ENCODE assay signal across 20 cellular contexts in genomic region chr13:37085656-37086055, GRCh38. TPM values are rescaled to one million over a fixed set of nuclear protein-coding genes. Genes with fewer than 3 reads are reported as not detected.
DNase-seq lines count a peak whose midpoint lies in the region; ATAC-seq and TF ChIP-seq lines count a peak whose summit lies in the region.
"Had no signal": no experiment of that assay in that cellular context is flagged by ENCODE, and none has a peak within 500 bp of the region (broad histone marks: within the 10 kb centered on the region; RNA-seq: fewer than 3 reads in every experiment).

No MANE protein-coding gene starts in this region.

- H3K4ac ChIP-seq in mesenchymal stem cell (ENCODE audit: low read depth in 1 of 2, low read length in 2 of 2): no peak overlapping the region

- no CpG with 5 or more reads among the region's 1 CpG for WGBS in mesenchymal stem cell

- no peak overlapping the region for H3K27ac ChIP-seq in mesenchymal stem cell (ENCODE audit: low read length, poor library complexity, severe bottlenecking)
- H3K27ac ChIP-seq in naive thymus-derived CD4-positive, alpha-beta T cell (ENCODE audit: low read depth, low read length): no peak overlapping the region
- H3K27ac ChIP-seq: C4-2B had no signal

- H3K4me2 ChIP-seq in mesenchymal stem cell (ENCODE audit: low read length, poor library complexity, severe bottlenecking): no peak overlapping the region

- ATAC-seq in activated CD8-positive, alpha-beta memory T cell treated with anti-CD3 and anti-CD28 coated beads, Interleukin-2, amount 10 ng/mL, durations not matched to agents 7 days and 5 days: no peak
- no peak for ATAC-seq in HG02798 (IDR thresholded peaks at IDR 0.05; ENCODE audit: poor library complexity, unreplicated experiment)
- ATAC-seq in naive thymus-derived CD4-positive, alpha-beta T cell: no peak
- ATAC-seq: K562 had no signal

- H2AFZ ChIP-seq in mesenchymal stem cell (ENCODE audit: low read depth, low read length): no peak overlapping the region

- H3K4me1 Mint-ChIP-seq in activated CD8-positive, alpha-beta memory T cell treated with anti-CD3 and anti-CD28 coated beads, Interleukin-2, amount 10 ng/mL, durations not matched to agents 7 days and 5 days: no peaks in the 10 kb centered on the region
- no peaks in the 10 kb centered on the region for H3K4me1 Mint-ChIP-seq in naive thymus-derived CD4-positive, alpha-beta T cell

- H3K27me3 ChIP-seq in adipocyte (replicated peaks; ENCODE audit: control insufficient read depth, insufficient read depth, low read length): no peaks in the 10 kb centered on the region
- peaks cover 0 to 6% of the 10 kb centered on the region in 2 experiments for H3K27me3 ChIP-seq in mesenchymal stem cell (ENCODE audit: control insufficient read depth in 1 of 2, insufficient read depth in 1 of 2, low read length in 2 of 2)
- H3K27me3 ChIP-seq in naive thymus-derived CD4-positive, alpha-beta T cell (ENCODE audit: control insufficient read depth in 2 of 2, insufficient read depth in 2 of 2, low read length in 2 of 2): no peaks in the 10 kb centered on the region

- no peaks in the 10 kb centered on the region for H3K36me3 Mint-ChIP-seq in activated CD8-positive, alpha-beta memory T cell treated with anti-CD3 and anti-CD28 coated beads, Interleukin-2, amount 10 ng/mL, durations not matched to agents 7 days and 5 days
- no peaks in the 10 kb centered on the region for H3K36me3 Mint-ChIP-seq in naive thymus-derived CD4-positive, alpha-beta T cell

- no peak overlapping the region for H2AK5ac ChIP-seq in mesenchymal stem cell (ENCODE audit: low read length, severe bottlenecking)

- H2BK5ac ChIP-seq in mesenchymal stem cell (ENCODE audit: low read depth, low read length, poor library complexity, severe bottlenecking): no peak overlapping the region

- H3K36me3 ChIP-seq in adipocyte (ENCODE audit: control insufficient read depth, insufficient read depth, low read length, severe bottlenecking) (no peaks in the 10 kb centered on the region), mesenchymal stem cell (ENCODE audit: control insufficient read depth in 1 of 2, insufficient read depth in 2 of 2, low read depth in 1 of 2, low read length in 2 of 2) (no peaks in the 10 kb centered on the region)
- H3K36me3 ChIP-seq in naive thymus-derived CD4-positive, alpha-beta T cell (ENCODE audit: control insufficient read depth in 2 of 3, insufficient read depth in 3 of 3, low read length in 3 of 3): no peaks in the 10 kb centered on the region
- H3K36me3 ChIP-seq: HAP-1 had no signal

- H3K23ac ChIP-seq in mesenchymal stem cell (ENCODE audit: low read length in 2 of 2): no peak overlapping the region

- CTCF ChIA-PET in activated CD8-positive, alpha-beta memory T cell treated with anti-CD3 and anti-CD28 coated beads, Interleukin-2, amount 10 ng/mL, durations not matched to agents 7 days and 5 days (lab: Charles Lee): interaction anchor here (0.7 kb wide), 1 partner anchor 1627 kb away, joined by 3 read pairs; no protein-coding TSS in a partner anchor
- CTCF ChIA-PET in naive thymus-derived CD4-positive, alpha-beta T cell (lab: Charles Lee): interaction anchor here (0.9 kb wide), 1 partner anchor 1969 kb away, joined by 4 read pairs; no protein-coding TSS in a partner anchor

- intact Hi-C loops in naive thymus-derived CD4-positive, alpha-beta T cell (cut with micrococcal nuclease): no loop called here

- no peaks in the 10 kb centered on the region for H3K79me1 ChIP-seq in mesenchymal stem cell (replicated peaks; ENCODE audit: low read length, poor library complexity, severe bottlenecking)

- TF ChIP-seq CTCF in fibroblast of mammary gland (conservative IDR thresholded peaks at IDR 0.05; ENCODE audit: control insufficient read depth, insufficient read depth, low read depth, low read length): no peak

- no peak overlapping the region for H2BK12ac ChIP-seq in mesenchymal stem cell (ENCODE audit: low read length in 2 of 2)

- no peak overlapping the region for H2BK15ac ChIP-seq in mesenchymal stem cell (ENCODE audit: low read depth, poor library complexity, severe bottlenecking)

- H3K18ac ChIP-seq in mesenchymal stem cell (ENCODE audit: low read depth in 1 of 2, low read length in 2 of 2): no peak overlapping the region

- no peak overlapping the region for H3K4me3 Mint-ChIP-seq in activated CD8-positive, alpha-beta memory T cell treated with anti-CD3 and anti-CD28 coated beads, Interleukin-2, amount 10 ng/mL, durations not matched to agents 7 days and 5 days
- no peak overlapping the region for H3K4me3 Mint-ChIP-seq in naive thymus-derived CD4-positive, alpha-beta T cell
- H3K4me3 Mint-ChIP-seq: CD4-positive, alpha-beta T cell had no signal

- POLR2A ChIA-PET in naive thymus-derived CD4-positive, alpha-beta T cell (lab: Charles Lee): no interaction called here

- H3K4me1 ChIP-seq in adipocyte (ENCODE audit: control insufficient read depth, insufficient read depth, low read length) (peaks cover 12% of the 10 kb centered on the region), mesenchymal stem cell (ENCODE audit: control insufficient read depth, insufficient read depth, low read depth, low read length) (no peaks in the 10 kb centered on the region)
- H3K4me1 ChIP-seq in naive thymus-derived CD4-positive, alpha-beta T cell (ENCODE audit: control insufficient read depth in 2 of 2, insufficient read depth in 2 of 2, low read length in 2 of 2): no peaks in the 10 kb centered on the region
- H3K4me1 ChIP-seq: Caco-2, HAP-1 had no signal

- no peak overlapping the region for H4K91ac ChIP-seq in mesenchymal stem cell (ENCODE audit: low read length)

- H2BK120ac ChIP-seq in mesenchymal stem cell (ENCODE audit: low read depth, low read length): no peak overlapping the region

- no peak overlapping the region for H3K27ac Mint-ChIP-seq in activated CD8-positive, alpha-beta memory T cell treated with anti-CD3 and anti-CD28 coated beads, Interleukin-2, amount 10 ng/mL, durations not matched to agents 7 days and 5 days
- no peak overlapping the region for H3K27ac Mint-ChIP-seq in naive thymus-derived CD4-positive, alpha-beta T cell
- H3K27ac Mint-ChIP-seq: CD4-positive, alpha-beta T cell had no signal

- H3K4me3 ChIP-seq in adipocyte (ENCODE audit: low read length) (peak overlapping the region; percentile 23), fibroblast of mammary gland (ENCODE audit: control insufficient read depth, low read depth, low read length) (no peak overlapping the region), mesenchymal stem cell (ENCODE audit: insufficient read depth in 1 of 2, low read depth in 1 of 2, low read length in 2 of 2) (peak overlapping the region in 1 of 2 experiments; percentile 6)
- H3K4me3 ChIP-seq in naive thymus-derived CD4-positive, alpha-beta T cell (ENCODE audit: low read length): no peak overlapping the region
- H3K4me3 ChIP-seq: HAP-1, K562 had no signal

- no peak for DNase-seq in adipocyte (ENCODE audit: low read depth)
- peak; percentile 61 for DNase-seq in fibroblast of mammary gland (ENCODE audit: low read depth)
- no peak for DNase-seq in mesenchymal stem cell
- DNase-seq in activated CD8-positive, alpha-beta memory T cell treated with anti-CD3 and anti-CD28 coated beads, Interleukin-2, amount 10 ng/mL, durations not matched to agents 7 days and 5 days: no peak
- DNase-seq in naive thymus-derived CD4-positive, alpha-beta T cell: no peak
- DNase-seq: ACHN; AML-193; Caco-2; CD4-positive, alpha-beta T cell; DMS153; DMS79; GDM1; IMR-90 had no signal

- no peak overlapping the region for H4K8ac ChIP-seq in mesenchymal stem cell (ENCODE audit: low read length)

- H3K9ac ChIP-seq in adipocyte (ENCODE audit: low read length) (peak overlapping the region; percentile 60), mesenchymal stem cell (ENCODE audit: low read length) (peak overlapping the region; percentile 27)

- H3K9me3 ChIP-seq in adipocyte (ENCODE audit: control insufficient read depth, low read length) (no peaks in the 10 kb centered on the region), mesenchymal stem cell (ENCODE audit: control insufficient read depth, low read length) (no peaks in the 10 kb centered on the region)
- no peaks in the 10 kb centered on the region for H3K9me3 ChIP-seq in naive thymus-derived CD4-positive, alpha-beta T cell (ENCODE audit: control insufficient read depth in 2 of 3, low read length in 3 of 3)
- H3K9me3 ChIP-seq: Caco-2, HAP-1 had no signal

- peaks cover 5% of the 10 kb centered on the region for H3K27me3 Mint-ChIP-seq in activated CD8-positive, alpha-beta memory T cell treated with anti-CD3 and anti-CD28 coated beads, Interleukin-2, amount 10 ng/mL, durations not matched to agents 7 days and 5 days
- peaks cover 3 to 14% (median 11%) of the 10 kb centered on the region in 5 donors for H3K27me3 Mint-ChIP-seq in naive thymus-derived CD4-positive, alpha-beta T cell

- no peaks in the 10 kb centered on the region for H3K9me3 Mint-ChIP-seq in activated CD8-positive, alpha-beta memory T cell treated with anti-CD3 and anti-CD28 coated beads, Interleukin-2, amount 10 ng/mL, durations not matched to agents 7 days and 5 days (ENCODE audit: low read depth)
- no peaks in the 10 kb centered on the region for H3K9me3 Mint-ChIP-seq in naive thymus-derived CD4-positive, alpha-beta T cell
- H3K9me3 Mint-ChIP-seq: CD4-positive, alpha-beta T cell had no signal

- H3K14ac ChIP-seq in mesenchymal stem cell (ENCODE audit: low read length in 2 of 2): no peak overlapping the region

RNA-seq across cellular contexts. Expression of gene CSNK1A1L, which starts 19.8 kb away (rescaled TPM):
- not detected for polyA plus RNA-seq in mesenchymal stem cell (2013, experiment 1 of 2)
- polyA plus RNA-seq in mesenchymal stem cell (2013, experiment 2 of 2): not detected
- total RNA-seq in activated CD8-positive, alpha-beta memory T cell treated with anti-CD3 and anti-CD28 coated beads, Interleukin-2, amount 10 ng/mL, durations not matched to agents 7 days and 5 days: not detected
- total RNA-seq in naive thymus-derived CD4-positive, alpha-beta T cell: not detected
- polyA plus RNA-seq in naive thymus-derived CD4-positive, alpha-beta T cell: not detected
- total RNA-seq: Caco-2; CD4-positive, alpha-beta T cell; Daoy; H4; IMR-90; K562 had no signal
- polyA plus RNA-seq: BJ, IMR-90, K562 had no signal

RNA-seq across cellular contexts. Expression of gene SUPT20H, which starts 26.2 kb away (rescaled TPM):
- 79.0 TPM for polyA plus RNA-seq in mesenchymal stem cell (2013, experiment 1 of 2)
- polyA plus RNA-seq in mesenchymal stem cell (2013, experiment 2 of 2): 78.2 TPM
- total RNA-seq in activated CD8-positive, alpha-beta memory T cell treated with anti-CD3 and anti-CD28 coated beads, Interleukin-2, amount 10 ng/mL, durations not matched to agents 7 days and 5 days: 10 to 100 TPM; 71.0 to 78.2 TPM
- total RNA-seq in naive thymus-derived CD4-positive, alpha-beta T cell: 100 to 1,000 TPM in 1 of 5 experiments, 10 to 100 TPM in 4; 70.5 to 106 (median 86.1) TPM
- polyA plus RNA-seq in naive thymus-derived CD4-positive, alpha-beta T cell: 10 to 100 TPM; 63.0 to 75.8 TPM
